10 cellular contexts compared by ENCODE assay signal in the genomic region with DNA sequence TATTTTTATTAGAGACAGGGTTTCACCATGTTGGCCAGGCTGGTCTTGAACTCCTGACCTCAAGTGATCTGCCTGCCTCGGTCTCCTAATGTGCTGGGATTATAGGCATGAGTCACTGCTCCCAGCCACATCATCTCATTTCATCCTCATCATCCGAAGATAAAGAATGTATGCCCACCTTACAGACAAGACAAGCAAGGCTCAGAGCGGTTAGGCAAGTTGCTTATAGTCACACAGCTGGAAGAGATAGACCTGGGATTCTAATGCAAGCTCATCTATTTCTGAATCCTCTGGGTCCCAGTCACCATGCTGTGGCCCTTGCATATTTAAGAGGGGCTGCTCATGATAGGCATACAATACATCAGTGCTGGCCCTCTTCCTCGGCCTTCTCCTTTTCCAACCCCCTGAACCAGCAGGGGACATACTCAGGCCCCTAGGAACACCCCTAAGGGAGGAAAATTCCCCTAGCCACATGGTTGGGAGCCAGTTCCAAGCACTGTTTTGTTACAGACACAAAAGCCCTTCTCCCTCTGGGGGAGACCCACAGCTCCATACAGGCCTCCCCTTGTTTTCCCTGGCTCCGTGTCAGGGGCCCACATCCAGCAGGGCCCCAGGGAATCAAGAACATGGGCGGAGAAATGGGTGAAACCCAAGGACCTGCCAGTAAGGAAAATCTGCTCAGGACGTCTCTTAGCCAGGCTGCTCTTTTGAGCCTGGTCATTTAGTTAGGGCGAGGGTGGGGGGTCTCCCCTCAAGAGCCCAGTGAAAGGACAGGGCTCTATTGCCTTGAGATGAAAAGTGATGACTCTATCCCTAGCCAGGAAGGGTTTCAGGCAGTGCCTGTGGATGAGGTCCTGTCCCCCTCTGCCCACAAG. TPM values are rescaled to one million over a fixed set of nuclear protein-coding genes. Genes with fewer than 3 reads are reported as not detected.
DNase-seq lines count a peak whose midpoint lies in the region; ATAC-seq and TF ChIP-seq lines count a peak whose summit lies in the region.
"Had no signal": no experiment of that assay in that cellular context is flagged by ENCODE, and none has a peak within 500 bp of the region (broad histone marks: within the 10 kb centered on the region; RNA-seq: fewer than 3 reads in every experiment).

No MANE protein-coding gene starts in this region.

- H3K9me3 ChIP-seq in neural progenitor cell (ENCODE audit: low read depth): no peaks in the 10 kb centered on the region

- H3K9me3 Mint-ChIP-seq in neural progenitor cell: no peaks in the 10 kb centered on the region
- H3K9me3 Mint-ChIP-seq: naive thymus-derived CD4-positive, alpha-beta T cell had no signal

- H3K4me3 Mint-ChIP-seq in neural progenitor cell: no peak overlapping the region
- H3K4me3 Mint-ChIP-seq: naive thymus-derived CD4-positive, alpha-beta T cell had no signal

- no peaks in the 10 kb centered on the region for H4K20me1 ChIP-seq in neural progenitor cell (ENCODE audit: low read depth)

- peak; percentile 97 for DNase-seq in globus pallidus (ENCODE audit: low spot score)
- peak; percentile 34 for DNase-seq in neural progenitor cell (ENCODE audit: low spot score)
- no peak for DNase-seq in MV-4-11 (lab: John Stamatoyannopoulos, UW)
- no peak for DNase-seq in SIG-M5 (lab: John Stamatoyannopoulos, UW)
- DNase-seq: naive thymus-derived CD4-positive, alpha-beta T cell; NCI-H1092 had no signal

- H3K27ac ChIP-seq in angular gyrus (ENCODE audit: low read depth, low read length) (peak overlapping the region; percentile 96), neural progenitor cell (no peak overlapping the region), urinary bladder (ENCODE audit: low read depth) (peak overlapping the region; percentile 79)

- H3K36me3 ChIP-seq in neural progenitor cell (no peaks in the 10 kb centered on the region), urinary bladder (ENCODE audit: insufficient read depth) (no peaks in the 10 kb centered on the region)

- no peak for ATAC-seq in HG03432 (IDR thresholded peaks at IDR 0.05; ENCODE audit: unreplicated experiment)
- no peak for ATAC-seq in GM21528 (IDR thresholded peaks at IDR 0.05; ENCODE audit: low FRiP score, unreplicated experiment)
- ATAC-seq: naive thymus-derived CD4-positive, alpha-beta T cell had no signal

- H3K9ac ChIP-seq in neural progenitor cell: no peak overlapping the region

- peak overlapping the region; percentile 45 for H3K4me2 ChIP-seq in neural progenitor cell

- no peaks in the 10 kb centered on the region for H3K79me2 ChIP-seq in neural progenitor cell (ENCODE audit: low read depth)

- peak overlapping the region; percentile 60 for H3K27ac Mint-ChIP-seq in neural progenitor cell

- 53% methylated on average over 8 of the region's 8 CpGs for WGBS in urinary bladder

- peaks cover 9% of the 10 kb centered on the region for H3K27me3 Mint-ChIP-seq in neural progenitor cell (ENCODE audit: insufficient read depth, low read depth)
- H3K27me3 Mint-ChIP-seq: naive thymus-derived CD4-positive, alpha-beta T cell had no signal

- H3K27me3 ChIP-seq in neural progenitor cell: no peaks in the 10 kb centered on the region

- no peaks in the 10 kb centered on the region for H3K36me3 Mint-ChIP-seq in neural progenitor cell

- peaks cover 51% of the 10 kb centered on the region for H3K4me1 Mint-ChIP-seq in neural progenitor cell

- TF ChIP-seq CTCF in neural progenitor cell (IDR thresholded peaks at IDR 0.05): no peak

- H2AFZ ChIP-seq in neural progenitor cell (replicated peaks): peak overlapping the region; percentile 17

- H3K4me1 ChIP-seq in neural progenitor cell: peaks cover 37% of the 10 kb centered on the region
- H3K4me1 ChIP-seq in urinary bladder (ENCODE audit: insufficient read depth): no peaks in the 10 kb centered on the region

- H3K4me3 ChIP-seq in neural progenitor cell (no peak overlapping the region), urinary bladder (ENCODE audit: low read depth, low read length) (no peak overlapping the region)

- peaks cover 28% of the 10 kb centered on the region for H3F3A ChIP-seq in neural progenitor cell (ENCODE audit: low read depth)

RNA-seq across cellular contexts. Expression of gene CSRP1, which starts 6.9 kb away (rescaled TPM):
- total RNA-seq in neural progenitor cell (ENCODE audit: low replicate concordance) (2.5 and 4.1 TPM in 2 replicates), urinary bladder (719 TPM)
- 4,390 TPM for polyA plus RNA-seq in urinary bladder

RNA-seq across cellular contexts. Expression of gene PHLDA3, which starts 31.0 kb away (rescaled TPM):
- total RNA-seq in neural progenitor cell (ENCODE audit: low replicate concordance): 1.9 and 11.8 TPM in 2 replicates
- 15.2 TPM for total RNA-seq in urinary bladder
- polyA plus RNA-seq in urinary bladder: 134 TPM

RNA-seq across cellular contexts. Expression of gene NAV1, which starts 38.9 kb away (rescaled TPM):
- total RNA-seq in neural progenitor cell (ENCODE audit: low replicate concordance): 60.7 and 83.0 TPM in 2 replicates
- 27.5 TPM for total RNA-seq in urinary bladder
- 19.0 TPM for polyA plus RNA-seq in urinary bladder

Comparison
In these comparisons a context has a peak if more than half of its experiments do, and no peak if none do; other contexts are left out.
1. DNase-seq: peak in globus pallidus (single experiment) and neural progenitor cell (single experiment); none in MV-4-11 (single experiment) and SIG-M5 (single experiment).
2. RNA of gene CSRP1, which starts 6.9 kb away (total RNA-seq): 719 TPM in urinary bladder (single experiment); 2.5 to 4.1 TPM in neural progenitor cell; every median in the first group is over 100 times any median in the second.